In the genomic region with DNA sequence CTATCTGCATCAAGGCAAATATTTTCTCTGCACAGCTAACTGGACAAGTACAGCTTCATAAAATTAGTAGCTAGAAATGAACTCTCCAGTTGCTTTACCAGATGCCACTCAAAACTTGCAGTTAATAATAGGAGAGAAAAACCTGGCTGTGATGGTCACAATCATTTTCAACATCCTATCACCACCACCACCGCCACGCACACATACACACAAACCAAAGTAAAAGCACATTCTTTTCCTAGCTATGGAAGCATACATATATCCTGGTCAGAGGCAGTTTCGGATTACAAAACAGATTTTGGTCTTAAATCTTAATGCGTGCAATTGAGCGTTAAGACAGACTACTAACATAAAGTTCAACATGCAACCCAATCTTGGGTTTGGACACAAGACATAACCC, we compare ENCODE assay signal across 9 cellular contexts. TPM values are rescaled to one million over a fixed set of nuclear protein-coding genes. Genes with fewer than 3 reads are reported as not detected.
DNase-seq lines count a peak whose midpoint lies in the region; FAIRE-seq and TF ChIP-seq lines count a peak whose summit lies in the region.
"Had no signal": no experiment of that assay in that cellular context is flagged by ENCODE, and none has a peak within 500 bp of the region (broad histone marks: within the 10 kb centered on the region; RNA-seq: fewer than 3 reads in every experiment).

No MANE protein-coding gene starts in this region.

- H3K9me1 ChIP-seq in keratinocyte (ENCODE audit: control insufficient read depth, extremely low read depth, insufficient read depth, low read length) = no peaks in the 10 kb centered on the region

- H3K27me3 Mint-ChIP-seq in T-helper 2 cell treated with Interferon-gamma antibody and Interleukin-4, amounts not matched to agents 5 μg/mL and 100 μg/mL, for 36 hours (ENCODE audit: low read depth) = peaks cover 17% of the 10 kb centered on the region
- peaks cover 14% of the 10 kb centered on the region for H3K27me3 Mint-ChIP-seq in activated T-helper 2 cell treated with anti-CD3 and anti-CD28 coated beads, Interferon-gamma antibody, Interleukin-2, Interleukin-4, amounts not matched to agents 10 μg/mL and 5 μg/mL and 100 μg/mL, durations not matched to agents 14 hours and 24 hours and 36 hours (ENCODE audit: low read depth)

- H3K4me3 ChIP-seq in keratinocyte (ENCODE audit: control insufficient read depth in 2 of 3, extremely low read depth in 1 of 3, insufficient read depth in 2 of 3, low read depth in 1 of 3, low read length in 3 of 3) (peak overlapping the region; percentile 77 to 98 (median 83)), suprapubic skin (peak overlapping the region; percentile 67)

- no peaks in the 10 kb centered on the region for H3K27me3 ChIP-seq in keratinocyte (ENCODE audit: control insufficient read depth, extremely low read depth, insufficient read depth, low read length)
- no peaks in the 10 kb centered on the region for H3K27me3 ChIP-seq in suprapubic skin

- peaks cover 64% of the 10 kb centered on the region for H3K79me2 ChIP-seq in keratinocyte (ENCODE audit: control insufficient read depth, insufficient read depth, low read length)

- H3K4me1 ChIP-seq in keratinocyte (ENCODE audit: control insufficient read depth, extremely low read depth, insufficient read depth, low read length) (peaks cover 14% of the 10 kb centered on the region), suprapubic skin (peaks cover 35% of the 10 kb centered on the region)

- no peak overlapping the region for H2AFZ ChIP-seq in keratinocyte (ENCODE audit: control insufficient read depth, low read length)

- H4K20me1 ChIP-seq in keratinocyte (ENCODE audit: control insufficient read depth, extremely low read depth, insufficient read depth, low read length) = no peaks in the 10 kb centered on the region

- peak overlapping the region; percentile 53 for H3K27ac Mint-ChIP-seq in T-helper 2 cell treated with Interferon-gamma antibody and Interleukin-4, amounts not matched to agents 5 μg/mL and 100 μg/mL, for 36 hours
- no peak overlapping the region for H3K27ac Mint-ChIP-seq in activated T-helper 2 cell treated with anti-CD3 and anti-CD28 coated beads, Interferon-gamma antibody, Interleukin-2, Interleukin-4, amounts not matched to agents 10 μg/mL and 5 μg/mL and 100 μg/mL, durations not matched to agents 14 hours and 24 hours and 36 hours

- dilution Hi-C loops in keratinocyte (cut with MboI; ENCODE audit: extremely low pct_ligation_motif_present, low sequenced_read_pairs) = no loop called here

- no peak for TF ChIP-seq EP300 in suprapubic skin (IDR thresholded peaks at IDR 0.05)

- peak overlapping the region; percentile 63 for H3K4me2 ChIP-seq in keratinocyte (ENCODE audit: control insufficient read depth, extremely low read depth, insufficient read depth, low read depth, low read length)

- no peak for TF ChIP-seq POLR2A in suprapubic skin (IDR thresholded peaks at IDR 0.05)

- peaks cover 6% of the 10 kb centered on the region for H3K36me3 Mint-ChIP-seq in T-helper 2 cell treated with Interferon-gamma antibody and Interleukin-4, amounts not matched to agents 5 μg/mL and 100 μg/mL, for 36 hours (ENCODE audit: low read depth)
- H3K36me3 Mint-ChIP-seq in activated T-helper 2 cell treated with anti-CD3 and anti-CD28 coated beads, Interferon-gamma antibody, Interleukin-2, Interleukin-4, amounts not matched to agents 10 μg/mL and 5 μg/mL and 100 μg/mL, durations not matched to agents 14 hours and 24 hours and 36 hours (ENCODE audit: low read depth) = peaks cover 17% of the 10 kb centered on the region

- no peak for DNase-seq in T-helper 2 cell treated with Interferon-gamma antibody and Interleukin-4, amounts not matched to agents 5 μg/mL and 100 μg/mL, for 36 hours (ENCODE audit: low spot score)
- DNase-seq in T-helper 2 cell (no peak), keratinocyte (ENCODE audit: low read depth, low spot score) (no peak), suprapubic skin (ENCODE audit: low spot score in 2 of 2) (no peak), cerebellar nuclear complex (lab: John Stamatoyannopoulos, UW) (no peak), RWPE1 (ENCODE audit: low spot score) (no peak), NCI-H187 (lab: John Stamatoyannopoulos, UW) (no peak)
- DNase-seq in activated T-helper 2 cell treated with anti-CD3 and anti-CD28 coated beads, Interferon-gamma antibody, Interleukin-2, Interleukin-4, amounts not matched to agents 10 μg/mL and 5 μg/mL and 100 μg/mL, durations not matched to agents 14 hours and 24 hours and 36 hours (ENCODE audit: low spot score) = no peak
- DNase-seq: NCI-H510A treated with DMSO at 0.1 percent for 48 hours had no signal

- CTCF ChIA-PET in RWPE1 (lab: Yijun Ruan, JAX) = interaction anchor here (0.6 kb wide), 2 partner anchors 80 to 874 kb away, joined by 3 read pairs; no protein-coding TSS in a partner anchor

- H3K9me3 Mint-ChIP-seq in T-helper 2 cell treated with Interferon-gamma antibody and Interleukin-4, amounts not matched to agents 5 μg/mL and 100 μg/mL, for 36 hours = no peaks in the 10 kb centered on the region
- no peaks in the 10 kb centered on the region for H3K9me3 Mint-ChIP-seq in activated T-helper 2 cell treated with anti-CD3 and anti-CD28 coated beads, Interferon-gamma antibody, Interleukin-2, Interleukin-4, amounts not matched to agents 10 μg/mL and 5 μg/mL and 100 μg/mL, durations not matched to agents 14 hours and 24 hours and 36 hours

- H3K9ac ChIP-seq in keratinocyte (ENCODE audit: control insufficient read depth, extremely low read depth, insufficient read depth, low read length) = peak overlapping the region; percentile 86

- H3K27ac ChIP-seq in keratinocyte (ENCODE audit: control insufficient read depth, insufficient read depth, low read length) (peak overlapping the region; percentile 65), suprapubic skin (peak overlapping the region; percentile 84), RWPE1 (no peak overlapping the region)

- H3K36me3 ChIP-seq in keratinocyte (ENCODE audit: control insufficient read depth in 2 of 2, extremely low read depth in 1 of 2, insufficient read depth in 2 of 2, low read length in 2 of 2) (peaks cover 0 to under 1% of the 10 kb centered on the region in 2 experiments), suprapubic skin (no peaks in the 10 kb centered on the region)

- WGBS in suprapubic skin = 19% methylated on average over 5 of the region's 5 CpGs

- no peaks in the 10 kb centered on the region for H3K9me3 ChIP-seq in keratinocyte (ENCODE audit: control insufficient read depth, low read depth, low read length)
- no peaks in the 10 kb centered on the region for H3K9me3 ChIP-seq in suprapubic skin

- peak; percentile 13 for FAIRE-seq in keratinocyte (lab: Jason Lieb, UNC)

- peak overlapping the region; percentile 93 for H3K4me3 Mint-ChIP-seq in T-helper 2 cell treated with Interferon-gamma antibody and Interleukin-4, amounts not matched to agents 5 μg/mL and 100 μg/mL, for 36 hours
- H3K4me3 Mint-ChIP-seq in activated T-helper 2 cell treated with anti-CD3 and anti-CD28 coated beads, Interferon-gamma antibody, Interleukin-2, Interleukin-4, amounts not matched to agents 10 μg/mL and 5 μg/mL and 100 μg/mL, durations not matched to agents 14 hours and 24 hours and 36 hours (ENCODE audit: low read depth) = peak overlapping the region; percentile 91

- intact Hi-C loops in activated T-helper 2 cell treated with anti-CD3 and anti-CD28 coated beads, Interferon-gamma antibody, Interleukin-2, Interleukin-4, amounts not matched to agents 10 μg/mL and 5 μg/mL and 100 μg/mL, durations not matched to agents 14 hours and 24 hours and 36 hours (cut with micrococcal nuclease) = loop anchor here (10.0 kb wide), 1 partner anchor 411 kb away; the partner anchor contains the start of gene SFXN4

- H3K4me1 Mint-ChIP-seq in T-helper 2 cell treated with Interferon-gamma antibody and Interleukin-4, amounts not matched to agents 5 μg/mL and 100 μg/mL, for 36 hours (ENCODE audit: low read depth) = peaks cover 16% of the 10 kb centered on the region
- peaks cover 29% of the 10 kb centered on the region for H3K4me1 Mint-ChIP-seq in activated T-helper 2 cell treated with anti-CD3 and anti-CD28 coated beads, Interferon-gamma antibody, Interleukin-2, Interleukin-4, amounts not matched to agents 10 μg/mL and 5 μg/mL and 100 μg/mL, durations not matched to agents 14 hours and 24 hours and 36 hours (ENCODE audit: low read depth)

- POLR2A ChIA-PET in RWPE1 (lab: Yijun Ruan, JAX; ENCODE audit: low non-redundant PET) = interaction anchor here (0.6 kb wide), 1 partner anchor 15 kb away, joined by 3 read pairs; no protein-coding TSS in a partner anchor

- TF ChIP-seq CTCF in keratinocyte (optimal IDR thresholded peaks at IDR 0.05 in 1 of 3, IDR thresholded peaks at IDR 0.05 in 1 of 3, conservative IDR thresholded peaks at IDR 0.05 in 1 of 3; ENCODE audit: extremely low read depth in 1 of 3, insufficient read depth in 2 of 3, low read length in 3 of 3) = no peak
- TF ChIP-seq CTCF in suprapubic skin (IDR thresholded peaks at IDR 0.05) = no peak
- no peak for TF ChIP-seq CTCF in RWPE1 (conservative IDR thresholded peaks at IDR 0.05; ENCODE audit: low read depth)

RNA-seq across cellular contexts. Expression of gene CACUL1, which starts 1.4 kb away (rescaled TPM):
- 22.2 and 25.3 TPM in 2 replicates for total RNA-seq in activated T-helper 2 cell treated with anti-CD3 and anti-CD28 coated beads, Interferon-gamma antibody, Interleukin-2, Interleukin-4, amounts not matched to agents 10 μg/mL and 5 μg/mL and 100 μg/mL, durations not matched to agents 14 hours and 24 hours and 36 hours
- 19.5 to 36.5 TPM (median 20.1 TPM) in 3 replicates for polyA plus RNA-seq in keratinocyte
- 17.7 TPM for polyA plus RNA-seq in keratinocyte (2011; ENCODE audit: low read depth)
- polyA plus RNA-seq in keratinocyte (2011; cell fraction: cytosol; rRNA removed) = 12.9 and 20.4 TPM in 2 replicates
- polyA plus RNA-seq in keratinocyte (2011; cell fraction: nucleus; rRNA removed) = 18.4 and 21.2 TPM in 2 replicates
- polyA plus RNA-seq in keratinocyte (2012; ENCODE audit: low replicate concordance) = 16.3 and 21.8 TPM in 2 replicates
- 13.2 to 43.8 TPM (median 20.9 TPM) in 3 replicates for polyA minus RNA-seq in keratinocyte
- 27.2 TPM for polyA minus RNA-seq in keratinocyte (2011; cell fraction: cytosol; rRNA and poly(A)+ RNA removed)
- polyA minus RNA-seq in keratinocyte (2011; cell fraction: nucleus; rRNA and poly(A)+ RNA removed) = 29.6 and 42.8 TPM in 2 replicates
- total RNA-seq in suprapubic skin = 10 to 100 TPM; 21.9 to 41.6 (median 25.2) TPM
